ENCODE assay signal across 33 cellular contexts in genomic region chr6:31129130-31129529, GRCh38. TPM values are rescaled to one million over a fixed set of nuclear protein-coding genes. Genes with fewer than 3 reads are reported as not detected.
"Had no signal": no experiment of that assay in that cellular context is flagged by ENCODE, and none has a peak within 500 bp of the region (broad histone marks: within the 10 kb centered on the region; RNA-seq: fewer than 3 reads in every experiment).

No MANE protein-coding gene starts in this region.

- H3K27ac ChIP-seq: colonic mucosa, dorsolateral prefrontal cortex, esophagus squamous epithelium, heart right ventricle, neural progenitor cell, parathyroid adenoma, right atrium auricular region, stomach, thyroid gland had no signal

- H3K4me1 Mint-ChIP-seq: activated CD4-positive, alpha-beta memory T cell treated with anti-CD3 and anti-CD28 coated beads, Interleukin-2, amount 10 ng/mL, durations not matched to agents 7 days and 5 days; activated CD4-positive, alpha-beta T cell treated with anti-CD3 and anti-CD28 coated beads, Interleukin-2, amount 10 ng/mL, durations not matched to agents 7 days and 5 days had no signal

- H3K36me3 Mint-ChIP-seq: memory B cell; natural killer cell; neural progenitor cell; stimulated activated naive B cell treated with anti-CD40 and anti-IgM and Interleukin-4, amounts not matched to agents 10 μg/mL and 1 μg/mL and 100 μg/mL, for 72 hours; WTC11 had no signal

- DNase-seq: activated CD4-positive, alpha-beta memory T cell treated with anti-CD3 and anti-CD28 coated beads, Interleukin-2, amount 10 ng/mL, durations not matched to agents 7 days and 5 days; activated CD4-positive, alpha-beta T cell treated with anti-CD3 and anti-CD28 coated beads for 1 hour; activated CD4-positive, alpha-beta T cell treated with anti-CD3 and anti-CD28 coated beads, Interleukin-2, amount 10 ng/mL, durations not matched to agents 7 days and 5 days; activated CD8-positive, alpha-beta memory T cell treated with anti-CD3 and anti-CD28 coated beads, Interleukin-2, amount 50 U/mL, for 48 hours; activated gamma-delta T cell treated with Interleukin-2 at 50 U/mL for 16 hours; activated naive CD4-positive, alpha-beta T cell treated with anti-CD3 and anti-CD28 coated beads, Interleukin-2, amount 50 U/mL, for 16 hours; activated T-cell treated with anti-CD3 and anti-CD28 coated beads, Interleukin-2, amount 50 U/mL, for 24 hours; cerebellar nuclear complex; colonic mucosa; dorsolateral prefrontal cortex; effector memory CD4-positive, alpha-beta T cell; esophagus squamous epithelium; foreskin melanocyte; heart right ventricle; natural killer cell; occipital lobe; stimulated activated CD4-positive, alpha-beta T cell treated with anti-CD3 and anti-CD28 coated beads, Interleukin-15, amount 100 ng/mL, for 24 hours; stimulated activated CD4-positive, alpha-beta T cell treated with anti-CD3 and anti-CD28 coated beads, Interleukin-2, amount 100 ng/mL, for 24 hours; stimulated activated naive B cell treated with anti-CD40 and anti-IgM and Interleukin-4, amounts not matched to agents 10 μg/mL and 1 μg/mL and 100 μg/mL, for 72 hours; stomach; T-helper 2 cell; thyroid gland had no signal

- H3K27me3 ChIP-seq: colonic mucosa, heart right ventricle, neural progenitor cell, right atrium auricular region, stomach, thyroid gland had no signal

- H3K4me1 ChIP-seq: colonic mucosa had no signal

- H3K9me3 ChIP-seq: colonic mucosa, esophagus squamous epithelium, heart right ventricle, right atrium auricular region, stomach, thyroid gland had no signal

- H3K4me3 Mint-ChIP-seq: activated CD4-positive, alpha-beta memory T cell treated with anti-CD3 and anti-CD28 coated beads, Interleukin-2, amount 10 ng/mL, durations not matched to agents 7 days and 5 days; activated CD4-positive, alpha-beta T cell treated with anti-CD3 and anti-CD28 coated beads, Interleukin-2, amount 10 ng/mL, durations not matched to agents 7 days and 5 days; activated T-cell treated with anti-CD3 and anti-CD28 coated beads, Interleukin-2, amount 50 U/mL, for 24 hours; activated T-helper 17 cell treated with anti-CD3 and anti-CD28 coated beads, Interleukin-2, amount 50 U/mL, for 72 hours; memory B cell; natural killer cell; neural progenitor cell; stimulated activated naive B cell treated with anti-CD40 and anti-IgM and Interleukin-4, amounts not matched to agents 10 μg/mL and 1 μg/mL and 100 μg/mL, for 72 hours; WTC11 had no signal

- H3K4me3 ChIP-seq: colonic mucosa, dorsolateral prefrontal cortex, esophagus squamous epithelium, heart right ventricle, neural progenitor cell, right atrium auricular region, stomach, thyroid gland had no signal

- H3K9me3 Mint-ChIP-seq: activated CD4-positive, alpha-beta memory T cell treated with anti-CD3 and anti-CD28 coated beads, Interleukin-2, amount 10 ng/mL, durations not matched to agents 7 days and 5 days; activated CD4-positive, alpha-beta T cell treated with anti-CD3 and anti-CD28 coated beads, Interleukin-2, amount 10 ng/mL, durations not matched to agents 7 days and 5 days; activated T-cell treated with anti-CD3 and anti-CD28 coated beads, Interleukin-2, amount 50 U/mL, for 24 hours; activated T-helper 17 cell treated with anti-CD3 and anti-CD28 coated beads, Interleukin-2, amount 50 U/mL, for 72 hours; memory B cell; natural killer cell; neural progenitor cell; stimulated activated naive B cell treated with anti-CD40 and anti-IgM and Interleukin-4, amounts not matched to agents 10 μg/mL and 1 μg/mL and 100 μg/mL, for 72 hours had no signal

- H3K27ac Mint-ChIP-seq: activated CD4-positive, alpha-beta memory T cell treated with anti-CD3 and anti-CD28 coated beads, Interleukin-2, amount 10 ng/mL, durations not matched to agents 7 days and 5 days; activated CD4-positive, alpha-beta T cell treated with anti-CD3 and anti-CD28 coated beads, Interleukin-2, amount 10 ng/mL, durations not matched to agents 7 days and 5 days; activated T-cell treated with anti-CD3 and anti-CD28 coated beads, Interleukin-2, amount 50 U/mL, for 24 hours; activated T-helper 17 cell treated with anti-CD3 and anti-CD28 coated beads, Interleukin-2, amount 50 U/mL, for 72 hours; memory B cell; natural killer cell; neural progenitor cell; stimulated activated naive B cell treated with anti-CD40 and anti-IgM and Interleukin-4, amounts not matched to agents 10 μg/mL and 1 μg/mL and 100 μg/mL, for 72 hours; WTC11 had no signal

- H3K27me3 Mint-ChIP-seq: activated T-helper 17 cell treated with anti-CD3 and anti-CD28 coated beads, Interleukin-2, amount 50 U/mL, for 72 hours had no signal

- H3K36me3 ChIP-seq: colonic mucosa, esophagus squamous epithelium, heart right ventricle, neural progenitor cell, right atrium auricular region, stomach, thyroid gland had no signal

- H3K9ac ChIP-seq: neural progenitor cell, parathyroid adenoma had no signal

RNA-seq across cellular contexts. Expression of gene CDSN, which starts 8.9 kb away (rescaled TPM):
- total RNA-seq: activated CD4-positive, alpha-beta memory T cell treated with anti-CD3 and anti-CD28 coated beads, Interleukin-2, amount 10 ng/mL, durations not matched to agents 7 days and 5 days; activated CD4-positive, alpha-beta T cell treated with anti-CD3 and anti-CD28 coated beads, Interleukin-2, amount 10 ng/mL, durations not matched to agents 7 days and 5 days; activated T-helper 17 cell treated with anti-CD3 and anti-CD28 coated beads, Interleukin-2, amount 50 U/mL, for 72 hours; colonic mucosa; dorsolateral prefrontal cortex; endothelial cell of umbilical vein; glomerular endothelial cell; kidney epithelial cell; natural killer cell; occipital lobe; pulmonary artery endothelial cell; right atrium auricular region; stomach; ureter; WTC11 had no signal
- polyA plus RNA-seq: endothelial cell of umbilical vein had no signal

RNA-seq across cellular contexts. Expression of gene PSORS1C2, which starts 9.7 kb away (rescaled TPM):
- total RNA-seq: activated CD4-positive, alpha-beta memory T cell treated with anti-CD3 and anti-CD28 coated beads, Interleukin-2, amount 10 ng/mL, durations not matched to agents 7 days and 5 days; activated CD4-positive, alpha-beta T cell treated with anti-CD3 and anti-CD28 coated beads, Interleukin-2, amount 10 ng/mL, durations not matched to agents 7 days and 5 days; activated T-helper 17 cell treated with anti-CD3 and anti-CD28 coated beads, Interleukin-2, amount 50 U/mL, for 72 hours; colonic mucosa; dorsolateral prefrontal cortex; endothelial cell of umbilical vein; glomerular endothelial cell; heart right ventricle; kidney epithelial cell; natural killer cell; occipital lobe; pulmonary artery endothelial cell; right atrium auricular region; thyroid gland; ureter had no signal
- polyA plus RNA-seq: endothelial cell of umbilical vein, heart right ventricle had no signal

RNA-seq across cellular contexts. Expression of gene PSORS1C1, which starts 14.5 kb away (rescaled TPM):
- total RNA-seq: activated CD4-positive, alpha-beta memory T cell treated with anti-CD3 and anti-CD28 coated beads, Interleukin-2, amount 10 ng/mL, durations not matched to agents 7 days and 5 days; activated T-helper 17 cell treated with anti-CD3 and anti-CD28 coated beads, Interleukin-2, amount 50 U/mL, for 72 hours; natural killer cell; occipital lobe had no signal

RNA-seq across cellular contexts. Expression of gene C6orf15, which starts 16.8 kb away (rescaled TPM):
- total RNA-seq: activated CD4-positive, alpha-beta memory T cell treated with anti-CD3 and anti-CD28 coated beads, Interleukin-2, amount 10 ng/mL, durations not matched to agents 7 days and 5 days; activated CD4-positive, alpha-beta T cell treated with anti-CD3 and anti-CD28 coated beads, Interleukin-2, amount 10 ng/mL, durations not matched to agents 7 days and 5 days; activated T-helper 17 cell treated with anti-CD3 and anti-CD28 coated beads, Interleukin-2, amount 50 U/mL, for 72 hours; colonic mucosa; dorsolateral prefrontal cortex; endothelial cell of umbilical vein; glomerular endothelial cell; heart right ventricle; natural killer cell; occipital lobe; pulmonary artery endothelial cell; right atrium auricular region; stomach; thyroid gland; ureter; WTC11 had no signal
- polyA plus RNA-seq: endothelial cell of umbilical vein, heart right ventricle, stomach had no signal
